Comparison of ENCODE assay signal across 1 cellular context in the genomic region with DNA sequence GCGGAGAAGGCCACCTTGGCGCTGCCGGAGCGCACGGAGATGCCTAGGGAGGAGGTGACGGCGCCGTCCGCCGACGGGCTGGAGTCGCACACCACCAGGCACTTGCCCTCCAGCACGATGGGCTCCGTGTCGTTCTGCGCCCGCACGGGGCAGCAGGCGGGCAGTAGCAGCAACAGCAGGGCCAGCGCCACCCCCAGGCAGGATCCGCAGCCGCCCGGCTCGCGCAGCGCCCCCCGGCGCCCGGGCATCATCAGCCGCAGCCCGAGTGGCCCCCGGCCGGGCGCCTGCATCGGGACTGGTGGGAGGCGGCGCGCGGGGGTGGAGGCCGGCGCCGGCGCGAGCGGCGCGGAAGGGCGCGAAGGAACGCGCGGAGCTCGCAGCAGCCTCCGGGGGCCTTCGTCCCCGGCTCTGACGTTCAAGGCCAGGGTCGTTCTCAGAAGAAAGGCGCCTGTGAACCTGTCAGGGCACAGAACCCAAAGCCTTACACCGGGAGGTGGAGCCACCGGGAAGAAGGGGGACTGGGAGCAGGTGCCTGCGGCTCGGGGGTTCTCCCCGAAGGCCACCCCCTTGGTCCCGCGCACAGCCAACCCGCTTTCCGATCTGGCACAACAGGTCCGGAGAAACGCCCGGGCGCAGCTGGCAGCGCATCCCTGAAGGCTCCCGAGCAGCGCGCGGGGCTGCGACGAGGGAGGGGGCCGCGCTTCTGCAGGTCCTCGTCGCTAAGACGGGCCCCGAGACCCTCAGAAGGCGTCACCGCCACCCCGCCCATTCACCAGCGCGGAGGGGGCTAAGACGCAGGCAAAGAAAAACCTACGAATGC.
TF ChIP-seq lines count a peak whose summit lies in the region.

No MANE protein-coding gene starts in this region.

TF ChIP-seq in HepG2, 621 proteins besides CTCF, POLR2A, EP300 and RAD21 (continued from another document):
- TF ChIP-seq, protein P1, sequence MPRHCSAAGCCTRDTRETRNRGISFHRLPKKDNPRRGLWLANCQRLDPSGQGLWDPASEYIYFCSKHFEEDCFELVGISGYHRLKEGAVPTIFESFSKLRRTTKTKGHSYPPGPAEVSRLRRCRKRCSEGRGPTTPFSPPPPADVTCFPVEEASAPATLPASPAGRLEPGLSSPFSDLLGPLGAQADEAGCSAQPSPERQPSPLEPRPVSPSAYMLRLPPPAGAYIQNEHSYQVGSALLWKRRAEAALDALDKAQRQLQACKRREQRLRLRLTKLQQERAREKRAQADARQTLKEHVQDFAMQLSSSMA (CRISPR knock-in tag; IDR thresholded peaks at IDR 0.05), result no peak
- TF ChIP-seq KDM1A (CRISPR knock-in tag; IDR thresholded peaks at IDR 0.05), result no peak
